In genomic region chr17:50316016-50316587, GRCh38 we compare ENCODE assay signal across 18 cellular contexts.
DNase-seq lines count a peak whose midpoint lies in the region; FAIRE-seq and TF ChIP-seq lines count a peak whose summit lies in the region.
"Had no signal": no experiment of that assay in that cellular context is flagged by ENCODE, and none has a peak within 500 bp of the region (broad histone marks: within the 10 kb centered on the region; RNA-seq: fewer than 3 reads in every experiment).

No MANE protein-coding gene starts in this region.

- H3K27ac ChIP-seq in BLaER1 (no peak overlapping the region), RWPE1 (peak overlapping the region; percentile 58)
- H3K27ac ChIP-seq: Peyer's patch, thyroid gland had no signal

- no peak overlapping the region for H3K4me3 ChIP-seq in BLaER1
- H3K4me3 ChIP-seq: Peyer's patch, thyroid gland had no signal

- H3K27me3 ChIP-seq in BLaER1: no peaks in the 10 kb centered on the region
- H3K27me3 ChIP-seq: Peyer's patch, thyroid gland had no signal

- no peaks in the 10 kb centered on the region for H3K9me3 ChIP-seq in BLaER1
- H3K9me3 ChIP-seq: Peyer's patch, thyroid gland had no signal

- 0 out of 2 replicates have a peak overlapping the region, but pooled peaks have one; percentile 17 for H3K4me2 ChIP-seq in BLaER1

- H3K4me1 ChIP-seq in BLaER1: peaks cover 8% of the 10 kb centered on the region
- H3K4me1 ChIP-seq: Peyer's patch had no signal

- H3K9ac ChIP-seq in BLaER1: no peak overlapping the region

- POLR2A ChIA-PET in RWPE1 (lab: Yijun Ruan, JAX; ENCODE audit: low non-redundant PET): no interaction called here

- TF ChIP-seq CTCF in RWPE1 (conservative IDR thresholded peaks at IDR 0.05; ENCODE audit: low read depth): no peak

- peak; percentile 67 for FAIRE-seq in GM18507 (lab: Jason Lieb, UNC)
- FAIRE-seq: astrocyte had no signal

- CTCF ChIA-PET in RWPE1 (lab: Yijun Ruan, JAX): interaction anchor here (0.8 to 1.1 kb wide), 2 partner anchors 19 to 116 kb away, joined by 3 read pairs; no protein-coding TSS in a partner anchor

- no peaks in the 10 kb centered on the region for H3K36me3 ChIP-seq in BLaER1
- H3K36me3 ChIP-seq: Peyer's patch, thyroid gland had no signal

- no peaks in the 10 kb centered on the region for H4K20me1 ChIP-seq in BLaER1

- DNase-seq in GM18507 (ENCODE audit: extremely low spot score, insufficient read length, low read depth) (no peak), RWPE1 (ENCODE audit: low spot score) (peak; percentile 29), glomerular visceral epithelial cell (ENCODE audit: extremely low spot score) (peak; percentile 8), DMS114 treated with DMSO at 0.1 percent for 48 hours (lab: John Stamatoyannopoulos, UW; ENCODE audit: unreplicated experiment) (no peak), islet precursor cell (no peak), globus pallidus (ENCODE audit: low spot score) (no peak), AG08396 (ENCODE audit: low spot score) (no peak)
- DNase-seq: activated T-cell treated with anti-CD3 and anti-CD28 coated beads, Interleukin-2, amount 50 U/mL, for 24 hours; CD4-positive, alpha-beta T cell; midbrain; NCI-H1436; NCI-H2227 treated with DMSO at 0.1 percent for 48 hours; Peyer's patch; stimulated activated naive CD4-positive, alpha-beta T cell treated with Interleukin-2 at 50 U/mL for 16 hours; T1000; thyroid gland had no signal

Comparison
In these comparisons a context has a peak if more than half of its experiments do, and no peak if none do; other contexts are left out.
1. DNase-seq: peak in RWPE1 (single experiment) and glomerular visceral epithelial cell (single experiment); none in GM18507 (single experiment), DMS114 treated with DMSO at 0.1 percent for 48 hours (single experiment), islet precursor cell (single experiment), globus pallidus (single experiment) and AG08396 (single experiment).